In the genomic region with DNA sequence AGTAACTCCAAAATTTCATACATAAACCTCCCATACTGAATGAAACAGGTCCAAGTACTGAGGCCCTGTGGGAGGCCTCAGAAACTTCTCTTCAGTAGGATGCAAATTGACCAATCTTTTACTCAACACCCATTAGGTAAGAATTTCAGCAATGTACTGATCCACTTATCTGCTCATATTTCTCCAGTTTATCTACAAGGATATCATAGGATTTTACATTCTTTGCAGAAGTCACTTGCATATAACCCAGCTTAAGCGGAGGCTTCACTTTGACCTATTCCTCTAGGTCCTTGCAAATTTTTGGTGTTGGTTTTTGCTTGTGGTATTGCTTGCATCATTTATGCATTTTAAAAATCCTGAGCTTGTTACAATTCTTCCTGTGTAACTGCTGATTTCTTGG, we compare ENCODE assay signal across 26 cellular contexts. TPM values are rescaled to one million over a fixed set of nuclear protein-coding genes. Genes with fewer than 3 reads are reported as not detected.
A peak's percentile ranks its signal among the peaks of the same experiment; 100 is the strongest.
DNase-seq lines count a peak whose midpoint lies in the region; ATAC-seq and TF ChIP-seq lines count a peak whose summit lies in the region.
"Had no signal": no experiment of that assay in that cellular context is flagged by ENCODE, and none has a peak within 500 bp of the region (broad histone marks: within the 10 kb centered on the region; RNA-seq: fewer than 3 reads in every experiment).

No MANE protein-coding gene starts in this region.

- no peak overlapping the region for H2BK12ac ChIP-seq in trophoblast cell (ENCODE audit: low read length)

- peaks cover 0 to 7% of the 10 kb centered on the region in 2 experiments for H3K4me1 ChIP-seq in trophoblast cell (ENCODE audit: control insufficient read depth in 1 of 2, insufficient read depth in 2 of 2, low read length in 2 of 2)

- H3K9me3 ChIP-seq in trophoblast cell (ENCODE audit: insufficient read depth, low read depth, low read length) = no peaks in the 10 kb centered on the region
- H3K9me3 ChIP-seq: sigmoid colon, suprapubic skin had no signal

- H3K9ac ChIP-seq in trophoblast cell (ENCODE audit: low read length) = no peak overlapping the region

- H3K4me3 ChIP-seq in HL-60 (replicated peaks; ENCODE audit: insufficient read depth, low read length) (no peak overlapping the region), fibroblast of pulmonary artery (replicated peaks; ENCODE audit: low read depth, low read length) (no peak overlapping the region), trophoblast cell (ENCODE audit: low read depth, low read length) (no peak overlapping the region)
- H3K4me3 ChIP-seq: sigmoid colon, suprapubic skin had no signal

- ATAC-seq in HG03378 (IDR thresholded peaks at IDR 0.05; ENCODE audit: unreplicated experiment) (no peak), HG02885 (IDR thresholded peaks at IDR 0.05; ENCODE audit: poor library complexity, unreplicated experiment) (no peak)
- ATAC-seq: activated CD4-positive, alpha-beta T cell treated with anti-CD3 and anti-CD28 coated beads for 36 hours; stimulated activated naive B cell treated with anti-CD40 and anti-IgM and Interleukin-4, amounts not matched to agents 10 μg/mL and 1 μg/mL and 100 μg/mL, for 72 hours had no signal

- no peak overlapping the region for H2AK5ac ChIP-seq in trophoblast cell (ENCODE audit: low read length)

- H2BK120ac ChIP-seq in trophoblast cell (ENCODE audit: insufficient read depth, low read length, poor library complexity) = no peak overlapping the region

- no peak overlapping the region for H3K23ac ChIP-seq in trophoblast cell (ENCODE audit: low read length)

- TF ChIP-seq CTCF in HL-60 (IDR thresholded peaks at IDR 0.05; ENCODE audit: insufficient read depth, low read length) = no peak
- TF ChIP-seq CTCF in fibroblast of pulmonary artery (IDR thresholded peaks at IDR 0.05; ENCODE audit: low read length, missing control alignments) = no peak

- H4K91ac ChIP-seq in trophoblast cell (ENCODE audit: low read depth, low read length) = no peak overlapping the region

- no peaks in the 10 kb centered on the region for H3K36me3 ChIP-seq in trophoblast cell (ENCODE audit: control insufficient read depth in 1 of 2, insufficient read depth in 2 of 2, low read length in 2 of 2)
- H3K36me3 ChIP-seq: sigmoid colon, suprapubic skin had no signal

- H3K4me2 ChIP-seq in trophoblast cell (ENCODE audit: low read length) = no peak overlapping the region

- H2BK5ac ChIP-seq in trophoblast cell (ENCODE audit: low read depth, low read length, poor library complexity) = no peak overlapping the region

- H3K18ac ChIP-seq in trophoblast cell (ENCODE audit: low read length) = no peak overlapping the region

- H2AFZ ChIP-seq in trophoblast cell (ENCODE audit: insufficient read depth, low read length, poor library complexity) = no peak overlapping the region

- no peak overlapping the region for H4K12ac ChIP-seq in trophoblast cell (ENCODE audit: low read depth, low read length)

- no peak overlapping the region for H3K4ac ChIP-seq in trophoblast cell (ENCODE audit: low read depth, low read length)

- H3K79me2 ChIP-seq in trophoblast cell (ENCODE audit: control insufficient read depth, insufficient read depth, low read length, poor library complexity) = no peaks in the 10 kb centered on the region

- H3K27me3 ChIP-seq in HL-60 (ENCODE audit: insufficient read depth, poor library complexity, severe bottlenecking) (no peaks in the 10 kb centered on the region), trophoblast cell (ENCODE audit: insufficient read depth, low read length) (no peaks in the 10 kb centered on the region)
- H3K27me3 ChIP-seq: sigmoid colon, suprapubic skin had no signal

- H4K8ac ChIP-seq in trophoblast cell (ENCODE audit: low read depth, low read length) = no peak overlapping the region

- DNase-seq in Caki2 (ENCODE audit: low read depth) = peak; percentile 21
- peak; percentile 28 to 36 for DNase-seq in HL-60 (ENCODE audit: low read depth in 1 of 2, low spot score in 1 of 2)
- peak; percentile 10 for DNase-seq in fibroblast of pulmonary artery (ENCODE audit: low read depth)
- DNase-seq in trophoblast cell = peak; percentile 66 to 92
- DNase-seq in germinal center (ENCODE audit: low spot score) = no peak
- DNase-seq in posterior vena cava (ENCODE audit: low spot score) = no peak
- DNase-seq: activated CD4-positive, alpha-beta T cell treated with anti-CD3 and anti-CD28 coated beads for 36 hours; activated CD8-positive, alpha-beta memory T cell treated with anti-CD3 and anti-CD28 coated beads for 24 hours; activated gamma-delta T cell; activated T-cell treated with anti-CD3 and anti-CD28 coated beads, Interleukin-2, amount 50 U/mL, for 24 hours; effector CD4-positive, alpha-beta T cell; head of caudate nucleus; mammary epithelial cell; NCI-H2029 treated with DMSO at 0.1 percent for 48 hours; NCI-H2227 treated with DMSO at 0.1 percent for 48 hours; NCI-H748 treated with DMSO at 0.1 percent for 48 hours; posterior cingulate gyrus; sigmoid colon; stimulated activated CD4-positive, alpha-beta T cell treated with anti-CD3 and anti-CD28 coated beads, Interleukin-4, amount 100 ng/mL, for 4 hours; stimulated activated naive B cell treated with anti-CD40 and anti-IgM and Interleukin-4, amounts not matched to agents 10 μg/mL and 1 μg/mL and 100 μg/mL, for 72 hours had no signal

- no peak overlapping the region for H3K14ac ChIP-seq in trophoblast cell (ENCODE audit: low read length)

- intact Hi-C loops in posterior vena cava (cut with DNase I) = no loop called here

- no CpG with 5 or more reads among the region's 1 CpG for WGBS in trophoblast cell (ENCODE audit: extremely low coverage, insufficient coverage, insufficient read length)

- in situ Hi-C loops in Caki2 (cut with HindIII; ENCODE audit: low pct_unique_long_range_greater_than_20kb, low sequenced_read_pairs) = no loop called here

- peak overlapping the region; percentile 72 for H3K27ac ChIP-seq in HL-60 (replicated peaks)
- H3K27ac ChIP-seq in trophoblast cell (ENCODE audit: low read depth, low read length) = no peak overlapping the region
- H3K27ac ChIP-seq: epithelial cell of prostate, sigmoid colon, suprapubic skin had no signal

- H3K79me1 ChIP-seq in trophoblast cell (ENCODE audit: low read length) = no peaks in the 10 kb centered on the region

RNA-seq across cellular contexts. Expression of gene SLC3A1, which starts 28.8 kb away (rescaled TPM):
- 11.9 and 27.6 TPM in 2 replicates for total RNA-seq in Caki2 (2014; rRNA removed; shearing (Covaris generic); ENCODE audit: low replicate concordance)
- polyA plus RNA-seq in trophoblast cell (2013) = 0.25 and 0.30 TPM in 2 replicates
- under 1 TPM in 1 of 2 donors, not detected in 1; 0.37 TPM for total RNA-seq in posterior vena cava
- total RNA-seq: activated CD4-positive, alpha-beta T cell treated with anti-CD3 and anti-CD28 coated beads for 36 hours; H1; mammary epithelial cell; neural crest cell had no signal
- polyA plus RNA-seq: H1, mammary epithelial cell had no signal

Comparison
In these comparisons a context has a peak if more than half of its experiments do, and no peak if none do; other contexts are left out.
1. DNase-seq: peak in Caki2 (single experiment), HL-60 (2 of 2), fibroblast of pulmonary artery (single experiment) and trophoblast cell (2 of 2); none in germinal center (single experiment) and posterior vena cava (single experiment).